In the genomic region with DNA sequence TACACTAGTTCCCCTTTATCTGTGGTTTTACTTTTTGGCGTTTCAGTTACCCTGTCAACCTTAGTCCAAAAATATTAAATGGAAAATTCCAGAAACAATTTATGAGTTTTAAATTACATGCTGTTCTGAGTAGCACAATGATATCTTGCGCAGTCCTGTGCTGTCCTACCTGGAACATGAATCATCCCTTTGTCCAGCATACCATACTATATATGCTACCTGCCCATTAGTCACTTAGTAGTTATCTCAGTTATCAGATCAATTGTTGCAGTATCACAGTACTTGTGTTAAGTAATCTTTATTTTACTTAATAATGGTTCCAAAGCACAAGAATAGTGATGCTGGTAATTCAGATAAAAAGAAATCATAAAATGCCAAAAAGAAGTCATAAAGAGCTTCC, we compare ENCODE assay signal across 20 cellular contexts. TPM values are rescaled to one million over a fixed set of nuclear protein-coding genes. Genes with fewer than 3 reads are reported as not detected.
DNase-seq lines count a peak whose midpoint lies in the region; ATAC-seq and TF ChIP-seq lines count a peak whose summit lies in the region.
"Had no signal": no experiment of that assay in that cellular context is flagged by ENCODE, and none has a peak within 500 bp of the region (broad histone marks: within the 10 kb centered on the region; RNA-seq: fewer than 3 reads in every experiment).

No MANE protein-coding gene starts in this region.

- no peak overlapping the region for H4K8ac ChIP-seq in trophoblast cell (ENCODE audit: low read depth, low read length)

- H3K27me3 ChIP-seq in mammary epithelial cell (ENCODE audit: insufficient read depth, low read length) (no peaks in the 10 kb centered on the region), trophoblast cell (ENCODE audit: insufficient read depth, low read length) (no peaks in the 10 kb centered on the region)
- H3K27me3 ChIP-seq: BLaER1 had no signal

- H4K20me1 ChIP-seq in mammary epithelial cell (ENCODE audit: insufficient read depth, low read length), result no peaks in the 10 kb centered on the region
- H4K20me1 ChIP-seq: BLaER1 had no signal

- H3K9me3 ChIP-seq in mammary epithelial cell (replicated peaks; ENCODE audit: insufficient read depth, low read length), result no peaks in the 10 kb centered on the region
- H3K9me3 ChIP-seq in trophoblast cell (ENCODE audit: insufficient read depth, low read depth, low read length), result no peaks in the 10 kb centered on the region
- H3K9me3 ChIP-seq: BLaER1, Caco-2 had no signal

- dilution Hi-C loops in mammary epithelial cell (cut with HindIII; ENCODE audit: low sequenced_read_pairs), result no loop called here

- H3K4me2 ChIP-seq in mammary epithelial cell (ENCODE audit: insufficient read depth, low read depth, low read length), result no peak overlapping the region
- no peak overlapping the region for H3K4me2 ChIP-seq in trophoblast cell (ENCODE audit: low read length)
- H3K4me2 ChIP-seq: BLaER1 had no signal

- no peaks in the 10 kb centered on the region for H3K4me1 ChIP-seq in mammary epithelial cell (ENCODE audit: insufficient read depth, low read length)
- no peaks in the 10 kb centered on the region for H3K4me1 ChIP-seq in trophoblast cell (ENCODE audit: control insufficient read depth in 1 of 2, insufficient read depth in 2 of 2, low read length in 2 of 2)
- H3K4me1 ChIP-seq: BLaER1, Caco-2 had no signal

- H2AK5ac ChIP-seq in trophoblast cell (ENCODE audit: low read length), result no peak overlapping the region

- ATAC-seq in HG02970 (IDR thresholded peaks at IDR 0.05; ENCODE audit: low FRiP score, unreplicated experiment), result no peak
- no peak for ATAC-seq in GM18868 (IDR thresholded peaks at IDR 0.05; ENCODE audit: unreplicated experiment)
- ATAC-seq: CD8-positive, alpha-beta T cell had no signal

- DNase-seq in NCI-H748 treated with DMSO at 0.1 percent for 48 hours (lab: John Stamatoyannopoulos, UW) (peak; percentile 4), NCI-H748 (lab: John Stamatoyannopoulos, UW; ENCODE audit: unreplicated experiment) (no peak), mammary epithelial cell (peak; percentile 39), epithelial cell of esophagus (ENCODE audit: low read depth) (peak; percentile 26), trophoblast cell (peak; percentile 35 to 63), caudate nucleus (lab: John Stamatoyannopoulos, UW) (no peak)
- DNase-seq: Caco-2; CD4-positive, CD25-positive, alpha-beta regulatory T cell; CD8-positive, alpha-beta T cell; DMS153; DND-41; GM23248; H7; HCEC 1CT had no signal

- H3K18ac ChIP-seq in trophoblast cell (ENCODE audit: low read length), result no peak overlapping the region

- in situ Hi-C loops in mammary epithelial cell (cut with MboI; ENCODE audit: low sequenced_read_pairs in 2 of 2), result no loop called here

- no peaks in the 10 kb centered on the region for H3K79me2 ChIP-seq in mammary epithelial cell (ENCODE audit: insufficient read depth, low read length)
- H3K79me2 ChIP-seq in trophoblast cell (ENCODE audit: control insufficient read depth, insufficient read depth, low read length, poor library complexity), result no peaks in the 10 kb centered on the region

- H3K4me3 ChIP-seq in mammary epithelial cell (replicated peaks in 1 of 3; ENCODE audit: insufficient read depth in 1 of 3, low read depth in 2 of 3, low read length in 3 of 3), result no peak overlapping the region
- no peak overlapping the region for H3K4me3 ChIP-seq in epithelial cell of esophagus (ENCODE audit: low read length)
- no peak overlapping the region for H3K4me3 ChIP-seq in trophoblast cell (ENCODE audit: low read depth, low read length)
- H3K4me3 ChIP-seq: BLaER1, GM23248 had no signal

- H3K9ac ChIP-seq in mammary epithelial cell (ENCODE audit: insufficient read depth, low read length), result no peak overlapping the region
- H3K9ac ChIP-seq in trophoblast cell (ENCODE audit: low read length), result no peak overlapping the region
- H3K9ac ChIP-seq: BLaER1, GM23248 had no signal

- H3K4ac ChIP-seq in trophoblast cell (ENCODE audit: low read depth, low read length), result no peak overlapping the region

- H3K36me3 ChIP-seq in mammary epithelial cell (ENCODE audit: insufficient read depth, low read length) (no peaks in the 10 kb centered on the region), trophoblast cell (ENCODE audit: control insufficient read depth in 1 of 2, insufficient read depth in 2 of 2, low read length in 2 of 2) (no peaks in the 10 kb centered on the region)
- H3K36me3 ChIP-seq: BLaER1 had no signal

- CTCF ChIA-PET in mammary epithelial cell (lab: Charles Lee; ENCODE audit: low non-redundant PET), result no interaction called here

- no peak overlapping the region for H2BK12ac ChIP-seq in trophoblast cell (ENCODE audit: low read length)

- H3K27ac ChIP-seq in mammary epithelial cell (ENCODE audit: insufficient read depth, low read depth, low read length) (no peak overlapping the region), trophoblast cell (ENCODE audit: low read depth, low read length) (no peak overlapping the region), caudate nucleus (ENCODE audit: low read depth, low read length) (no peak overlapping the region)
- H3K27ac ChIP-seq: 22Rv1, BLaER1, C4-2B, GM23248 had no signal

- no peak overlapping the region for H3K14ac ChIP-seq in trophoblast cell (ENCODE audit: low read length)

- 73% methylated on average over 2 of the region's 2 CpGs for WGBS in mammary epithelial cell (ENCODE audit: low coverage, missing lambda C conversion rate)
- no CpG with 5 or more reads among the region's 2 CpGs for WGBS in trophoblast cell (ENCODE audit: extremely low coverage, insufficient coverage, insufficient read length)

- H2BK120ac ChIP-seq in trophoblast cell (ENCODE audit: insufficient read depth, low read length, poor library complexity), result no peak overlapping the region

- H4K12ac ChIP-seq in trophoblast cell (ENCODE audit: low read depth, low read length), result no peak overlapping the region

- BruUV-seq in mammary epithelial cell (replicated peaks; lab: Mats Ljungman, UMichigan), result no TSS peak

- intact Hi-C loops in mammary epithelial cell (cut with micrococcal nuclease), result no loop called here

- H2AFZ ChIP-seq in mammary epithelial cell (ENCODE audit: low read depth, low read length) (no peak overlapping the region), trophoblast cell (ENCODE audit: insufficient read depth, low read length, poor library complexity) (no peak overlapping the region)
- H2AFZ ChIP-seq: GM23248 had no signal

- no peak overlapping the region for H4K91ac ChIP-seq in trophoblast cell (ENCODE audit: low read depth, low read length)

- no peak overlapping the region for H2BK5ac ChIP-seq in trophoblast cell (ENCODE audit: low read depth, low read length, poor library complexity)

- H3K23ac ChIP-seq in trophoblast cell (ENCODE audit: low read length), result no peak overlapping the region

- no peak for TF ChIP-seq CTCF in mammary epithelial cell (conservative IDR thresholded peaks at IDR 0.05 in 1 of 2, IDR thresholded peaks at IDR 0.05 in 1 of 2; ENCODE audit: extremely low read depth in 1 of 2, insufficient read depth in 1 of 2, low read depth in 1 of 2, low read length in 2 of 2)
- TF ChIP-seq CTCF in epithelial cell of esophagus (IDR thresholded peaks at IDR 0.05; ENCODE audit: insufficient read depth, low read depth, low read length, missing control alignments), result no peak

- no peaks in the 10 kb centered on the region for H3K79me1 ChIP-seq in trophoblast cell (ENCODE audit: low read length)

RNA-seq across cellular contexts. Expression of a gene that starts 52.7 kb away (rescaled TPM):
- not detected for total RNA-seq in mammary epithelial cell
- polyA plus RNA-seq in mammary epithelial cell, result not detected
- polyA minus RNA-seq in mammary epithelial cell, result not detected
- polyA plus RNA-seq in trophoblast cell (2013), result 0.07 and 0.08 TPM in 2 replicates
- total RNA-seq: Caco-2, GM23248 had no signal
- polyA plus RNA-seq: AG04450; CD4-positive, CD25-positive, alpha-beta regulatory T cell; GM23248 had no signal

Comparison
In these comparisons a context has a peak if more than half of its experiments do, and no peak if none do; other contexts are left out.
1. DNase-seq: peak in NCI-H748 treated with DMSO at 0.1 percent for 48 hours (single experiment), mammary epithelial cell (single experiment), epithelial cell of esophagus (single experiment) and trophoblast cell (2 of 2); none in NCI-H748 (single experiment) and caudate nucleus (0 of 61).